Comparison of ENCODE assay signal across 21 cellular contexts in the genomic region with DNA sequence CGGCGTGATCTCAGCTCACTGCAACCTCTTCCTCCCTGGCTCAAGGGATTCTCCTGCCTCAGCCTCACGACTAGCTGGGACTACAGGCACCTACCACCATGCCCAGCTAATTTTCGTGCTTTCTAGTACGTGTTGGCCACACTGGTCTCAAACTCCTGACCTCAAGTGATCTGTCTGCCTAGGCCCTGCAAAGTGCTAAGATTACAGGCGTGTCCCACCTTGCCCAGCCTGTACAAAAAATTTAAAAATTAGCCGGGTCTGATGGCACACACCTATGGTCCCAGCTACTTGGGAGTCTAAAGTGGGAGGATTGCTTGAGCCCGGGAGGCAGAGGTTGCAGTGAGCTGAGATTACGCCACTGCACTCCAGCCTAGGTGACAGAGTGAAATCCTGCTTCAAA. TPM values are rescaled to one million over a fixed set of nuclear protein-coding genes. Genes with fewer than 3 reads are reported as not detected.
DNase-seq lines count a peak whose midpoint lies in the region; ATAC-seq, FAIRE-seq and TF ChIP-seq lines count a peak whose summit lies in the region.
"Had no signal": no experiment of that assay in that cellular context is flagged by ENCODE, and none has a peak within 500 bp of the region (broad histone marks: within the 10 kb centered on the region; RNA-seq: fewer than 3 reads in every experiment).

No MANE protein-coding gene starts in this region.

- H3K4me3 Mint-ChIP-seq in natural killer cell: no peak overlapping the region
- H3K4me3 Mint-ChIP-seq: CD8-positive, alpha-beta memory T cell had no signal

- no peaks in the 10 kb centered on the region for H3K79me1 ChIP-seq in trophoblast cell (ENCODE audit: low read length)

- no peak overlapping the region for H2AK5ac ChIP-seq in trophoblast cell (ENCODE audit: low read length)

- no peak overlapping the region for H3K14ac ChIP-seq in trophoblast cell (ENCODE audit: low read length)

- H3K4ac ChIP-seq in trophoblast cell (ENCODE audit: low read depth, low read length): no peak overlapping the region

- H3K9ac ChIP-seq in HepG2 (ENCODE audit: insufficient read depth, low read depth, low read length) (no peak overlapping the region), trophoblast cell (ENCODE audit: low read length) (no peak overlapping the region)
- H3K9ac ChIP-seq: GM23248 had no signal

- FAIRE-seq in HepG2 (lab: Jason Lieb, UNC): no peak
- FAIRE-seq: A204.1, D721Med, G401.6, GM12891, GM19239 had no signal

- H3K36me3 ChIP-seq in HepG2 (replicated peaks in 1 of 2; ENCODE audit: control insufficient read depth in 1 of 2, insufficient read depth in 2 of 2, low read length in 2 of 2): 0 out of 5 replicates have a peak, but pooled peaks cover 0 to 8% of the 10 kb centered on the region in 2 experiments
- peaks cover 0 to 7% (median 0%) of the 10 kb centered on the region in 4 donors for H3K36me3 ChIP-seq in right lobe of liver
- H3K36me3 ChIP-seq in WERI-Rb-1: peaks cover 29% of the 10 kb centered on the region
- H3K36me3 ChIP-seq in trophoblast cell (ENCODE audit: control insufficient read depth in 1 of 2, insufficient read depth in 2 of 2, low read length in 2 of 2): peaks cover 20 to 21% of the 10 kb centered on the region in 2 experiments

- H3K79me2 ChIP-seq in HepG2 (ENCODE audit: insufficient read depth, low read length): no peaks in the 10 kb centered on the region
- no peaks in the 10 kb centered on the region for H3K79me2 ChIP-seq in trophoblast cell (ENCODE audit: control insufficient read depth, insufficient read depth, low read length, poor library complexity)

- H3K4me1 ChIP-seq in HepG2 (ENCODE audit: insufficient read depth, low read length) (peaks cover 22% of the 10 kb centered on the region), right lobe of liver (peaks cover 0 to 3% (median 0%) of the 10 kb centered on the region in 4 donors), trophoblast cell (ENCODE audit: control insufficient read depth in 1 of 2, insufficient read depth in 2 of 2, low read length in 2 of 2) (peaks cover 3% of the 10 kb centered on the region in 2 experiments)
- H3K4me1 ChIP-seq: BE2C, HAP-1 had no signal

- no peak overlapping the region for H4K91ac ChIP-seq in trophoblast cell (ENCODE audit: low read depth, low read length)

- CTCF ChIA-PET in HepG2 (lab: Yijun Ruan, JAX; ENCODE audit: low intra/inter-chr PET ratio, low total read pairs): no interaction called here

- H3K27ac Mint-ChIP-seq in natural killer cell: no peak overlapping the region
- H3K27ac Mint-ChIP-seq: CD4-positive, CD25-positive, alpha-beta regulatory T cell; CD8-positive, alpha-beta memory T cell had no signal

- no peaks in the 10 kb centered on the region for H3K36me3 Mint-ChIP-seq in natural killer cell

- no peak overlapping the region for H2BK5ac ChIP-seq in trophoblast cell (ENCODE audit: low read depth, low read length, poor library complexity)

- H4K20me1 ChIP-seq in HepG2 (ENCODE audit: insufficient read depth, low read length): 0 out of 2 replicates have a peak, but pooled peaks cover 2% of the 10 kb centered on the region

- TF ChIP-seq POLR2A in HepG2 (IDR thresholded peaks at IDR 0.05; ENCODE audit: insufficient read depth in 1 of 2, low read depth in 2 of 2, low read length in 2 of 2): no peak
- no peak for TF ChIP-seq POLR2A in right lobe of liver (IDR thresholded peaks at IDR 0.05)

- no peak overlapping the region for H4K8ac ChIP-seq in trophoblast cell (ENCODE audit: low read depth, low read length)

- WGBS in HepG2 (ENCODE audit: low lambda C conversion rate): 43% methylated on average over 9 of the region's 9 CpGs
- WGBS in right lobe of liver (ENCODE audit: insufficient coverage, low coverage, low lambda C conversion rate, missing lambda C conversion rate): 83% methylated on average over 9 of the region's 9 CpGs
- WGBS in trophoblast cell (ENCODE audit: extremely low coverage, insufficient coverage, insufficient read length): no CpG with 5 or more reads among the region's 9 CpGs

- H4K12ac ChIP-seq in trophoblast cell (ENCODE audit: low read depth, low read length): no peak overlapping the region

- no TSS peak for BruUV-seq in HepG2 (replicated peaks; lab: Mats Ljungman, UMichigan)

- no peak overlapping the region for H2BK12ac ChIP-seq in trophoblast cell (ENCODE audit: low read length)

- POLR2A ChIA-PET in HepG2 (lab: Yijun Ruan, JAX): interaction anchor here (0.6 to 1.2 kb wide), 3 partner anchors 14 to 239 kb away, joined by 3 to 6 read pairs (median 3); no protein-coding TSS in a partner anchor

- TF ChIP-seq EP300 in HepG2 (IDR thresholded peaks at IDR 0.05; ENCODE audit: low read depth in 2 of 2, low read length in 2 of 2): no peak
- no peak for TF ChIP-seq EP300 in HepG2 (CRISPR knock-in tag; IDR thresholded peaks at IDR 0.05; ENCODE audit: borderline replicate concordance)

- in situ Hi-C loops in HepG2 (cut with HindIII; ENCODE audit: extremely low pct_ligation_motif_present, low pct_unique_long_range_greater_than_20kb): no loop called here

- H3K4me1 Mint-ChIP-seq in natural killer cell: peaks cover 0 to 4% of the 10 kb centered on the region in 2 donors

- H2BK120ac ChIP-seq in trophoblast cell (ENCODE audit: insufficient read depth, low read length, poor library complexity): no peak overlapping the region

- H3K9me3 ChIP-seq in HepG2 (ENCODE audit: low read length) (no peaks in the 10 kb centered on the region), right lobe of liver (no peaks in the 10 kb centered on the region), WERI-Rb-1 (ENCODE audit: severe bottlenecking) (peaks cover 8% of the 10 kb centered on the region), trophoblast cell (ENCODE audit: insufficient read depth, low read depth, low read length) (peaks cover 3% of the 10 kb centered on the region)
- H3K9me3 ChIP-seq: Caco-2, HAP-1 had no signal

- H3K27ac ChIP-seq in HepG2 (ENCODE audit: extremely low read length, insufficient read depth, low read length): no peak overlapping the region
- no peak overlapping the region for H3K27ac ChIP-seq in right lobe of liver
- peak overlapping the region; percentile 52 for H3K27ac ChIP-seq in WERI-Rb-1
- H3K27ac ChIP-seq in trophoblast cell (ENCODE audit: low read depth, low read length): peak overlapping the region; percentile 6
- H3K27ac ChIP-seq: GM23248 had no signal

- H2AFZ ChIP-seq in HepG2 (ENCODE audit: low read length) (no peak overlapping the region), trophoblast cell (ENCODE audit: insufficient read depth, low read length, poor library complexity) (no peak overlapping the region)
- H2AFZ ChIP-seq: GM23248 had no signal

- ATAC-seq in HepG2 (no peak), right lobe of liver (no peak), natural killer cell (no peak)

- no peak overlapping the region for H3K4me3 ChIP-seq in HepG2 (replicated peaks in 1 of 3; ENCODE audit: insufficient read depth in 1 of 3, low read depth in 2 of 3, low read length in 3 of 3)
- H3K4me3 ChIP-seq in right lobe of liver: no peak overlapping the region
- H3K4me3 ChIP-seq in WERI-Rb-1 (ENCODE audit: low read depth, low read length): no peak overlapping the region
- no peak overlapping the region for H3K4me3 ChIP-seq in trophoblast cell (ENCODE audit: low read depth, low read length)
- H3K4me3 ChIP-seq: GM23248, HAP-1 had no signal

- H3K9me3 Mint-ChIP-seq in natural killer cell: no peaks in the 10 kb centered on the region
- H3K9me3 Mint-ChIP-seq: CD8-positive, alpha-beta memory T cell had no signal

- peaks cover 0 to 8% of the 10 kb centered on the region in 2 experiments; a peak in 2 of 5 replicates for H3K27me3 ChIP-seq in HepG2 (ENCODE audit: control insufficient read depth in 1 of 2, insufficient read depth in 2 of 2, low read length in 2 of 2)
- H3K27me3 ChIP-seq in right lobe of liver: no peaks in the 10 kb centered on the region
- no peaks in the 10 kb centered on the region for H3K27me3 ChIP-seq in WERI-Rb-1 (ENCODE audit: insufficient read depth, low read depth, severe bottlenecking)
- H3K27me3 ChIP-seq in trophoblast cell (ENCODE audit: insufficient read depth, low read length): peaks cover 2% of the 10 kb centered on the region
- H3K27me3 ChIP-seq: BE2C had no signal

- TF ChIP-seq CTCF in HepG2 (CRISPR knock-in tag; IDR thresholded peaks at IDR 0.05): no peak
- no peak for TF ChIP-seq CTCF in right lobe of liver (IDR thresholded peaks at IDR 0.05)
- TF ChIP-seq CTCF in WERI-Rb-1 (IDR thresholded peaks at IDR 0.05; ENCODE audit: low read depth, low read length): no peak
- TF ChIP-seq CTCF in natural killer cell (IDR thresholded peaks at IDR 0.05): no peak

- H3K18ac ChIP-seq in trophoblast cell (ENCODE audit: low read length): no peak overlapping the region

- peaks cover 10 to 13% of the 10 kb centered on the region in 2 donors for H3K27me3 Mint-ChIP-seq in natural killer cell (ENCODE audit: low read depth in 2 of 2)

- DNase-seq in HepG2 (ENCODE audit: low spot score) (no peak), right lobe of liver (no peak), WERI-Rb-1 (no peak), trophoblast cell (peak; percentile 86 to 91), natural killer cell (no peak), COLO668 (lab: John Stamatoyannopoulos, UW; ENCODE audit: unreplicated experiment) (no peak)
- DNase-seq: ACHN; BE2C; C1 segment of cervical spinal cord; Caco-2; CD4-positive, CD25-positive, alpha-beta regulatory T cell; CD8-positive, alpha-beta memory T cell; GM23248 had no signal

- no peak for TF ChIP-seq RAD21 in HepG2 (CRISPR knock-in tag; IDR thresholded peaks at IDR 0.05)

- intact Hi-C loops in HepG2 (cut with micrococcal nuclease; ENCODE audit: unreplicated experiment) (no loop called here), right lobe of liver (cut with DNase I) (no loop called here), natural killer cell (cut with micrococcal nuclease) (no loop called here)

- no peak overlapping the region for H3K23ac ChIP-seq in trophoblast cell (ENCODE audit: low read length)

- H3K4me2 ChIP-seq in HepG2 (ENCODE audit: low read depth, low read length): no peak overlapping the region
- no peak overlapping the region for H3K4me2 ChIP-seq in trophoblast cell (ENCODE audit: low read length)

RNA-seq across cellular contexts. Expression of a gene that starts 4.7 kb away (rescaled TPM):
- total RNA-seq in HepG2 (2016; rRNA removed; fragmentation: Illumina TruSeq; extraction: Trizol): 10.2 and 17.1 TPM in 2 replicates
- 10.6 and 10.7 TPM in 2 replicates for total RNA-seq in HepG2 (2016; cell fraction: cytosol; rRNA removed; fragmentation: Illumina TruSeq; extraction: Trizol; ENCODE audit: low read depth)
- 10.3 and 17.0 TPM in 2 replicates for total RNA-seq in HepG2 (2016; cell fraction: insoluble cytoplasmic fraction; rRNA removed; fragmentation: Illumina TruSeq; extraction: Trizol)
- total RNA-seq in HepG2 (2016; cell fraction: membrane; rRNA removed; fragmentation: Illumina TruSeq; extraction: Trizol): 27.7 and 29.2 TPM in 2 replicates
- total RNA-seq in HepG2 (2016; cell fraction: nucleus; rRNA removed; fragmentation: Illumina TruSeq; extraction: Trizol): 4.7 and 6.4 TPM in 2 replicates
- 3.6 and 5.8 TPM in 2 replicates for polyA plus RNA-seq in HepG2 (2011; rRNA removed)
- polyA plus RNA-seq in HepG2 (2011; cell fraction: cytosol; rRNA removed): 5.0 and 10.1 TPM in 2 replicates
- polyA plus RNA-seq in HepG2 (2011; cell fraction: nucleus; rRNA removed): 6.6 and 7.0 TPM in 2 replicates
- polyA plus RNA-seq in HepG2 (2012): 5.7 and 7.1 TPM in 2 replicates
- polyA plus RNA-seq in HepG2 (2016; cell fraction: cytosol; fragmentation: Illumina TruSeq; extraction: Trizol; ENCODE audit: low read depth): 9.6 and 10.4 TPM in 2 replicates
- 15.4 and 15.7 TPM in 2 replicates for polyA plus RNA-seq in HepG2 (2016; cell fraction: insoluble cytoplasmic fraction; fragmentation: Illumina TruSeq; extraction: Trizol; ENCODE audit: low read depth)
- polyA plus RNA-seq in HepG2 (2016; cell fraction: membrane; fragmentation: Illumina TruSeq; extraction: Trizol; ENCODE audit: low read depth): 19.9 and 23.7 TPM in 2 replicates
- polyA plus RNA-seq in HepG2 (2016; cell fraction: nucleus; fragmentation: Illumina TruSeq; extraction: Trizol; ENCODE audit: insufficient read depth, low read depth): 10.8 and 12.5 TPM in 2 replicates
- polyA minus RNA-seq in HepG2 (2011; rRNA and poly(A)+ RNA removed; ENCODE audit: low replicate concordance): 6.0 and 19.1 TPM in 2 replicates
- polyA minus RNA-seq in HepG2 (2011; cell fraction: cytosol; rRNA and poly(A)+ RNA removed): 19.3 and 20.6 TPM in 2 replicates
- 3.0 TPM in 2 replicates for polyA minus RNA-seq in HepG2 (2011; cell fraction: nucleus; rRNA and poly(A)+ RNA removed)
- 10 to 100 TPM in 3 of 6 experiments, 1 to 10 TPM in 3; 6.7 to 16.6 (median 10.3) TPM for total RNA-seq in right lobe of liver
- polyA plus RNA-seq in trophoblast cell (2013): 102 and 105 TPM in 2 replicates
- total RNA-seq in natural killer cell: 1 to 10 TPM; 4.2 to 6.9 (median 4.4) TPM
- polyA plus RNA-seq: CD8-positive, alpha-beta memory T cell had no signal

RNA-seq across cellular contexts. Expression of a gene that starts 19.9 kb away (rescaled TPM):
- total RNA-seq in HepG2 (2016; rRNA removed; fragmentation: Illumina TruSeq; extraction: Trizol): 58.9 and 76.9 TPM in 2 replicates
- 18.4 and 19.5 TPM in 2 replicates for total RNA-seq in HepG2 (2016; cell fraction: cytosol; rRNA removed; fragmentation: Illumina TruSeq; extraction: Trizol; ENCODE audit: low read depth)
- total RNA-seq in HepG2 (2016; cell fraction: insoluble cytoplasmic fraction; rRNA removed; fragmentation: Illumina TruSeq; extraction: Trizol): 59.4 and 81.3 TPM in 2 replicates
- 58.1 and 59.8 TPM in 2 replicates for total RNA-seq in HepG2 (2016; cell fraction: membrane; rRNA removed; fragmentation: Illumina TruSeq; extraction: Trizol)
- 37.4 and 41.1 TPM in 2 replicates for total RNA-seq in HepG2 (2016; cell fraction: nucleus; rRNA removed; fragmentation: Illumina TruSeq; extraction: Trizol)
- 21.2 and 32.4 TPM in 2 replicates for polyA plus RNA-seq in HepG2 (2011; rRNA removed)
- polyA plus RNA-seq in HepG2 (2011; cell fraction: cytosol; rRNA removed): 25.5 and 43.1 TPM in 2 replicates
- polyA plus RNA-seq in HepG2 (2011; cell fraction: nucleus; rRNA removed): 88.4 and 96.9 TPM in 2 replicates
- 21.4 and 34.5 TPM in 2 replicates for polyA plus RNA-seq in HepG2 (2012)
- 19.9 and 20.7 TPM in 2 replicates for polyA plus RNA-seq in HepG2 (2016; cell fraction: cytosol; fragmentation: Illumina TruSeq; extraction: Trizol; ENCODE audit: low read depth)
- polyA plus RNA-seq in HepG2 (2016; cell fraction: insoluble cytoplasmic fraction; fragmentation: Illumina TruSeq; extraction: Trizol; ENCODE audit: low read depth): 57.2 and 62.2 TPM in 2 replicates
- 39.6 and 43.3 TPM in 2 replicates for polyA plus RNA-seq in HepG2 (2016; cell fraction: membrane; fragmentation: Illumina TruSeq; extraction: Trizol; ENCODE audit: low read depth)
- 100 and 109 TPM in 2 replicates for polyA plus RNA-seq in HepG2 (2016; cell fraction: nucleus; fragmentation: Illumina TruSeq; extraction: Trizol; ENCODE audit: insufficient read depth, low read depth)
- 65.5 and 79.2 TPM in 2 replicates for polyA minus RNA-seq in HepG2 (2011; rRNA and poly(A)+ RNA removed; ENCODE audit: low replicate concordance)
- 29.4 and 32.5 TPM in 2 replicates for polyA minus RNA-seq in HepG2 (2011; cell fraction: cytosol; rRNA and poly(A)+ RNA removed)
- polyA minus RNA-seq in HepG2 (2011; cell fraction: nucleus; rRNA and poly(A)+ RNA removed): 20.1 and 22.0 TPM in 2 replicates
- total RNA-seq in right lobe of liver: 10 to 100 TPM; 27.3 to 72.1 (median 30.1) TPM
- polyA plus RNA-seq in trophoblast cell (2013): 98.4 and 103 TPM in 2 replicates
- 10 to 100 TPM; 55.9 to 66.7 (median 59.0) TPM for total RNA-seq in natural killer cell

RNA-seq across cellular contexts. Expression of a gene that starts 32.5 kb away (rescaled TPM):
- total RNA-seq in HepG2 (2016; rRNA removed; fragmentation: Illumina TruSeq; extraction: Trizol): 214 and 216 TPM in 2 replicates
- total RNA-seq in HepG2 (2016; cell fraction: cytosol; rRNA removed; fragmentation: Illumina TruSeq; extraction: Trizol; ENCODE audit: low read depth): 181 and 320 TPM in 2 replicates
- 205 and 210 TPM in 2 replicates for total RNA-seq in HepG2 (2016; cell fraction: insoluble cytoplasmic fraction; rRNA removed; fragmentation: Illumina TruSeq; extraction: Trizol)
- 252 and 309 TPM in 2 replicates for total RNA-seq in HepG2 (2016; cell fraction: membrane; rRNA removed; fragmentation: Illumina TruSeq; extraction: Trizol)
- 63.8 and 65.4 TPM in 2 replicates for total RNA-seq in HepG2 (2016; cell fraction: nucleus; rRNA removed; fragmentation: Illumina TruSeq; extraction: Trizol)
- polyA plus RNA-seq in HepG2 (2011; rRNA removed): 111 and 125 TPM in 2 replicates
- polyA plus RNA-seq in HepG2 (2011; cell fraction: cytosol; rRNA removed): 81.4 and 152 TPM in 2 replicates
- polyA plus RNA-seq in HepG2 (2011; cell fraction: nucleus; rRNA removed): 46.6 and 47.9 TPM in 2 replicates
- 92.9 and 123 TPM in 2 replicates for polyA plus RNA-seq in HepG2 (2012)
- polyA plus RNA-seq in HepG2 (2016; cell fraction: cytosol; fragmentation: Illumina TruSeq; extraction: Trizol; ENCODE audit: low read depth): 249 and 487 TPM in 2 replicates
- 158 and 171 TPM in 2 replicates for polyA plus RNA-seq in HepG2 (2016; cell fraction: insoluble cytoplasmic fraction; fragmentation: Illumina TruSeq; extraction: Trizol; ENCODE audit: low read depth)
- polyA plus RNA-seq in HepG2 (2016; cell fraction: membrane; fragmentation: Illumina TruSeq; extraction: Trizol; ENCODE audit: low read depth): 210 and 295 TPM in 2 replicates
- polyA plus RNA-seq in HepG2 (2016; cell fraction: nucleus; fragmentation: Illumina TruSeq; extraction: Trizol; ENCODE audit: insufficient read depth, low read depth): 98.1 and 120 TPM in 2 replicates
- 32.9 and 62.2 TPM in 2 replicates for polyA minus RNA-seq in HepG2 (2011; rRNA and poly(A)+ RNA removed; ENCODE audit: low replicate concordance)
- 12.7 and 18.7 TPM in 2 replicates for polyA minus RNA-seq in HepG2 (2011; cell fraction: cytosol; rRNA and poly(A)+ RNA removed)
- polyA minus RNA-seq in HepG2 (2011; cell fraction: nucleus; rRNA and poly(A)+ RNA removed): 15.9 and 18.2 TPM in 2 replicates
- total RNA-seq in right lobe of liver: 100 to 1,000 TPM in 4 of 6 experiments, 10 to 100 TPM in 2; 59.6 to 202 (median 172) TPM
- polyA plus RNA-seq in trophoblast cell (2013): 125 and 128 TPM in 2 replicates
- 100 to 1,000 TPM in 1 of 3 donors, 10 to 100 TPM in 2; 91.2 to 142 (median 99.1) TPM for total RNA-seq in natural killer cell

RNA-seq across cellular contexts. Expression of a gene that starts 48.9 kb away (rescaled TPM):
- not detected in 2 replicates for total RNA-seq in HepG2 (2016; rRNA removed; fragmentation: Illumina TruSeq; extraction: Trizol)
- not detected in 2 replicates for total RNA-seq in HepG2 (2016; cell fraction: cytosol; rRNA removed; fragmentation: Illumina TruSeq; extraction: Trizol; ENCODE audit: low read depth)
- total RNA-seq in HepG2 (2016; cell fraction: insoluble cytoplasmic fraction; rRNA removed; fragmentation: Illumina TruSeq; extraction: Trizol): not detected in 2 replicates
- total RNA-seq in HepG2 (2016; cell fraction: membrane; rRNA removed; fragmentation: Illumina TruSeq; extraction: Trizol): not detected in 2 replicates
- not detected in 2 replicates for total RNA-seq in HepG2 (2016; cell fraction: nucleus; rRNA removed; fragmentation: Illumina TruSeq; extraction: Trizol)
- polyA plus RNA-seq in HepG2 (2011; rRNA removed): not detected in 2 replicates
- polyA plus RNA-seq in HepG2 (2011; cell fraction: cytosol; rRNA removed): not detected in 2 replicates
- polyA plus RNA-seq in HepG2 (2011; cell fraction: nucleus; rRNA removed): not detected in 2 replicates
- not detected in 2 replicates for polyA plus RNA-seq in HepG2 (2012)
- polyA plus RNA-seq in HepG2 (2016; cell fraction: cytosol; fragmentation: Illumina TruSeq; extraction: Trizol; ENCODE audit: low read depth): not detected in 2 replicates
- not detected in 2 replicates for polyA plus RNA-seq in HepG2 (2016; cell fraction: insoluble cytoplasmic fraction; fragmentation: Illumina TruSeq; extraction: Trizol; ENCODE audit: low read depth)
- polyA plus RNA-seq in HepG2 (2016; cell fraction: membrane; fragmentation: Illumina TruSeq; extraction: Trizol; ENCODE audit: low read depth): not detected in 2 replicates
- polyA plus RNA-seq in HepG2 (2016; cell fraction: nucleus; fragmentation: Illumina TruSeq; extraction: Trizol; ENCODE audit: insufficient read depth, low read depth): 0.21 TPM in 1 of 2 replicates, not detected in the other
- polyA minus RNA-seq in HepG2 (2011; rRNA and poly(A)+ RNA removed; ENCODE audit: low replicate concordance): not detected in 2 replicates
- polyA minus RNA-seq in HepG2 (2011; cell fraction: cytosol; rRNA and poly(A)+ RNA removed): not detected in 2 replicates
- polyA minus RNA-seq in HepG2 (2011; cell fraction: nucleus; rRNA and poly(A)+ RNA removed): not detected in 2 replicates
- not detected for total RNA-seq in right lobe of liver
- polyA plus RNA-seq in trophoblast cell (2013): 0.01 TPM in 1 of 2 replicates, not detected in the other
- not detected for total RNA-seq in natural killer cell
- total RNA-seq: Caco-2; CD4-positive, CD25-positive, alpha-beta regulatory T cell; CD8-positive, alpha-beta memory T cell; GM23248; H4; HT-29 had no signal
- polyA plus RNA-seq: CD4-positive, CD25-positive, alpha-beta regulatory T cell; CD8-positive, alpha-beta memory T cell; GM23248 had no signal

RNA-seq across cellular contexts. Expression of a gene that starts 60.0 kb away (rescaled TPM):
- total RNA-seq in HepG2 (2016; rRNA removed; fragmentation: Illumina TruSeq; extraction: Trizol) (0.24 and 0.60 TPM in 2 replicates), right lobe of liver (1 to 10 TPM; 1.8 to 6.9 (median 4.5) TPM), natural killer cell (1 to 10 TPM in 2 of 3 donors, under 1 TPM in 1; 0.70 to 2.5 (median 1.0) TPM)
- 0.35 and 0.81 TPM in 2 replicates for total RNA-seq in HepG2 (2016; cell fraction: cytosol; rRNA removed; fragmentation: Illumina TruSeq; extraction: Trizol; ENCODE audit: low read depth)
- total RNA-seq in HepG2 (2016; cell fraction: insoluble cytoplasmic fraction; rRNA removed; fragmentation: Illumina TruSeq; extraction: Trizol): 0.25 and 0.41 TPM in 2 replicates
- total RNA-seq in HepG2 (2016; cell fraction: membrane; rRNA removed; fragmentation: Illumina TruSeq; extraction: Trizol): 0.17 and 0.56 TPM in 2 replicates
- total RNA-seq in HepG2 (2016; cell fraction: nucleus; rRNA removed; fragmentation: Illumina TruSeq; extraction: Trizol): 0.41 and 0.78 TPM in 2 replicates
- 2.7 and 3.8 TPM in 2 replicates for polyA plus RNA-seq in HepG2 (2011; rRNA removed)
- 1.9 and 2.1 TPM in 2 replicates for polyA plus RNA-seq in HepG2 (2011; cell fraction: cytosol; rRNA removed)
- 13.4 and 15.1 TPM in 2 replicates for polyA plus RNA-seq in HepG2 (2011; cell fraction: nucleus; rRNA removed)
- 0.63 and 1.1 TPM in 2 replicates for polyA plus RNA-seq in HepG2 (2012)
- polyA plus RNA-seq in HepG2 (2016; cell fraction: cytosol; fragmentation: Illumina TruSeq; extraction: Trizol; ENCODE audit: low read depth): 0.43 and 0.55 TPM in 2 replicates
- polyA plus RNA-seq in HepG2 (2016; cell fraction: insoluble cytoplasmic fraction; fragmentation: Illumina TruSeq; extraction: Trizol; ENCODE audit: low read depth): 0.76 and 0.82 TPM in 2 replicates
- polyA plus RNA-seq in HepG2 (2016; cell fraction: membrane; fragmentation: Illumina TruSeq; extraction: Trizol; ENCODE audit: low read depth): 0.43 and 0.80 TPM in 2 replicates
- polyA plus RNA-seq in HepG2 (2016; cell fraction: nucleus; fragmentation: Illumina TruSeq; extraction: Trizol; ENCODE audit: insufficient read depth, low read depth): 2.4 and 2.9 TPM in 2 replicates
- 1.8 and 6.0 TPM in 2 replicates for polyA minus RNA-seq in HepG2 (2011; rRNA and poly(A)+ RNA removed; ENCODE audit: low replicate concordance)
- polyA minus RNA-seq in HepG2 (2011; cell fraction: cytosol; rRNA and poly(A)+ RNA removed): 0.79 and 1.8 TPM in 2 replicates
- 1.2 and 1.7 TPM in 2 replicates for polyA minus RNA-seq in HepG2 (2011; cell fraction: nucleus; rRNA and poly(A)+ RNA removed)
- 7.5 and 7.6 TPM in 2 replicates for polyA plus RNA-seq in trophoblast cell (2013)

Comparison
In these comparisons a context has a peak if more than half of its experiments do, and no peak if none do; other contexts are left out.
1. DNase-seq: peak in trophoblast cell (2 of 2); none in HepG2 (single experiment), right lobe of liver (0 of 3), WERI-Rb-1 (single experiment), natural killer cell (single experiment) and COLO668 (single experiment).
2. H3K27ac ChIP-seq: peak in WERI-Rb-1 (single experiment) and trophoblast cell (single experiment); none in HepG2 (single experiment) and right lobe of liver (0 of 3).